8 cellular contexts compared by ENCODE assay signal in the genomic region with DNA sequence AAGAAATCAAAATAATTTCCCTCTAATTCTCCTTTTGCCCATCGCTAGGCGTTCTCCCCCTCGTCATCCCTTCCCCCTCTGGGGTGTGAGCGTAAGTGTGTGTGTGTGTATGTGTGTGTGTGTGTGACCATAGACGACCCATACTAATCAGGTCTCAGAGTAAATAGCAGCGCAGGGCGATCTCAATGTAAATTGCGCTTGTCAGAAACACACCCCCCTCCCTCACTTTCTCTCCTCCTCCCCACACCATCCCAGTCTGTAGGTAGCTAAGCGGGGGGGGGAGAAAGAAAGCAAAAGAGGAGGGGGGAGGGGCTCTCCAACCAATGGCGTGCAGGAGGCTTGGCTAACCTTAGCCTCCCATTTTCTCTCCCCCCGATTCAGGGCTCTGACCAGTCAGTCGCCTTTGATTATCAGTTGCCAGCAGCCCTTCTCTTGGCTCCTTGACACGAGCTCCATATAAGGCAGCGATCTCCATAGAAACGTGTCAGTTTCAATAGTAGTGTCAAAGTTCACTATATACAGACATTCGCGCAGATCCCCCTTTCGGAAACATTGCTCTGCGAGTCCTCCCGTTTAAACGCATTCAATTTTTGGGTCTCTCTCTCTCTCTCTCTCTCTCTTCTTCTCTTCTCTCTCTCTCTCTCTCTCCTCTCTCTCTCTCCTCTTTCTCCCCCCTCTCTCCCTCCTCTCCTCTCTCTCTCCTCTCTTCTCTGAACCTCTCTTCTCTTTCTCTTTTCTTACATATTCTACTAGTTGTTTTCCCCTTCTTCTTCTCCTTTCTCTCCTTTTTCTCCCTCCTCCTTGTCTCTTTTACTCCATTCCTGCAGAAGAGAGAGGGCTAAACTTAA. TPM values are rescaled to one million over a fixed set of nuclear protein-coding genes. Genes with fewer than 3 reads are reported as not detected.
A peak's percentile ranks its signal among the peaks of the same experiment; 100 is the strongest.
DNase-seq lines count a peak whose midpoint lies in the region; ATAC-seq, FAIRE-seq and TF ChIP-seq lines count a peak whose summit lies in the region.

NR2F1 (plus strand) TSS at position 546 of the 848 bp plus-strand sequence. CDS start 1,802 bp downstream, outside the sequence.

- no peaks in the 10 kb centered on the region for H4K20me1 ChIP-seq in keratinocyte (ENCODE audit: control insufficient read depth, extremely low read depth, insufficient read depth, low read length)

- H3K9me3 ChIP-seq in keratinocyte (ENCODE audit: control insufficient read depth, low read depth, low read length): peaks cover 4% of the 10 kb centered on the region

- no peak within 1 kb of the TSS for H3K9ac ChIP-seq in keratinocyte (ENCODE audit: control insufficient read depth, extremely low read depth, insufficient read depth, low read length)

- in situ Hi-C loops in brain microvascular endothelial cell (cut with HindIII; ENCODE audit: low pct_ligation_motif_present, low sequenced_read_pairs): no loop called here

- H3K4me3 ChIP-seq in HL-60 (replicated peaks; ENCODE audit: insufficient read depth, low read length) (peak within 1 kb of the TSS; percentile 33), brain microvascular endothelial cell (ENCODE audit: low read depth, low read length) (peak within 1 kb of the TSS; percentile 68), keratinocyte (ENCODE audit: control insufficient read depth in 2 of 3, extremely low read depth in 1 of 3, insufficient read depth in 2 of 3, low read depth in 1 of 3, low read length in 3 of 3) (peak within 1 kb of the TSS; percentile 2 to 83 (median 64))

- peaks cover 37 to 42% of the 10 kb centered on the region in 2 donors for H3K27me3 Mint-ChIP-seq in natural killer cell (ENCODE audit: low read depth in 2 of 2)

- H3K36me3 ChIP-seq in brain microvascular endothelial cell (replicated peaks) (peaks cover 16% of the 10 kb centered on the region), keratinocyte (ENCODE audit: control insufficient read depth in 2 of 2, extremely low read depth in 1 of 2, insufficient read depth in 2 of 2, low read length in 2 of 2) (no peaks in the 10 kb centered on the region)

- peaks cover 32% of the 10 kb centered on the region for H3K4me1 Mint-ChIP-seq in stimulated activated effector memory CD8-positive, alpha-beta T cell treated with anti-CD3 and anti-CD28 coated beads, Interleukin-12 subunit alpha, Interleukin-12 subunit beta, amount 100 ng/mL, for 72 hours
- peaks cover 35% of the 10 kb centered on the region in 2 donors for H3K4me1 Mint-ChIP-seq in natural killer cell

- peak; percentile 27 for ATAC-seq in stimulated activated effector memory CD8-positive, alpha-beta T cell treated with anti-CD3 and anti-CD28 coated beads, Interleukin-12 subunit alpha, Interleukin-12 subunit beta, amount 100 ng/mL, for 72 hours
- no peak for ATAC-seq in natural killer cell

- H2AFZ ChIP-seq in keratinocyte (ENCODE audit: control insufficient read depth, low read length): no peak within 1 kb of the TSS

- peak; percentile 92 for DNase-seq in DMS 273 treated with DMSO at 0.1 percent for 48 hours (lab: John Stamatoyannopoulos, UW)
- no peak for DNase-seq in HL-60 (ENCODE audit: low read depth in 1 of 2, low spot score in 1 of 2)
- peak; percentile 99 for DNase-seq in NCI-H748 treated with DMSO at 0.1 percent for 48 hours (lab: John Stamatoyannopoulos, UW)
- DNase-seq in brain microvascular endothelial cell: peak; percentile 99
- no peak for DNase-seq in keratinocyte (ENCODE audit: low read depth, low spot score)
- DNase-seq in stimulated activated effector memory CD8-positive, alpha-beta T cell treated with anti-CD3 and anti-CD28 coated beads, Interleukin-12 subunit alpha, Interleukin-12 subunit beta, amount 100 ng/mL, for 72 hours (ENCODE audit: low spot score in 2 of 2): peak in 1 of 2 donors; percentile 57
- DNase-seq in natural killer cell: no peak
- no peak for DNase-seq in cortex of kidney (lab: John Stamatoyannopoulos, UW)

- H3K27me3 ChIP-seq in HL-60 (ENCODE audit: insufficient read depth, poor library complexity, severe bottlenecking) (peaks cover 12% of the 10 kb centered on the region), brain microvascular endothelial cell (replicated peaks) (no peaks in the 10 kb centered on the region), keratinocyte (ENCODE audit: control insufficient read depth, extremely low read depth, insufficient read depth, low read length) (peaks cover 77% of the 10 kb centered on the region)

- peaks cover 7% of the 10 kb centered on the region for H3K36me3 Mint-ChIP-seq in stimulated activated effector memory CD8-positive, alpha-beta T cell treated with anti-CD3 and anti-CD28 coated beads, Interleukin-12 subunit alpha, Interleukin-12 subunit beta, amount 100 ng/mL, for 72 hours
- peaks cover 6% of the 10 kb centered on the region for H3K36me3 Mint-ChIP-seq in natural killer cell

- H3K4me1 ChIP-seq in keratinocyte (ENCODE audit: control insufficient read depth, extremely low read depth, insufficient read depth, low read length): peaks cover 8% of the 10 kb centered on the region

- no peak within 1 kb of the TSS for H3K27ac Mint-ChIP-seq in stimulated activated effector memory CD8-positive, alpha-beta T cell treated with anti-CD3 and anti-CD28 coated beads, Interleukin-12 subunit alpha, Interleukin-12 subunit beta, amount 100 ng/mL, for 72 hours
- H3K27ac Mint-ChIP-seq in natural killer cell: no peak within 1 kb of the TSS

- H3K27ac ChIP-seq in HL-60 (replicated peaks) (no peak within 1 kb of the TSS), brain microvascular endothelial cell (peak within 1 kb of the TSS; percentile 87), keratinocyte (ENCODE audit: control insufficient read depth, insufficient read depth, low read length) (no peak within 1 kb of the TSS)

- H3K4me3 Mint-ChIP-seq in stimulated activated effector memory CD8-positive, alpha-beta T cell treated with anti-CD3 and anti-CD28 coated beads, Interleukin-12 subunit alpha, Interleukin-12 subunit beta, amount 100 ng/mL, for 72 hours: no peak within 1 kb of the TSS
- no peak within 1 kb of the TSS for H3K4me3 Mint-ChIP-seq in natural killer cell

- intact Hi-C loops in natural killer cell (cut with micrococcal nuclease): loop anchor here (5.0 kb wide), 1 partner anchor 334 kb away; no protein-coding TSS in a partner anchor

- no peaks in the 10 kb centered on the region for H3K9me1 ChIP-seq in keratinocyte (ENCODE audit: control insufficient read depth, extremely low read depth, insufficient read depth, low read length)

- no peaks in the 10 kb centered on the region for H3K9me3 Mint-ChIP-seq in stimulated activated effector memory CD8-positive, alpha-beta T cell treated with anti-CD3 and anti-CD28 coated beads, Interleukin-12 subunit alpha, Interleukin-12 subunit beta, amount 100 ng/mL, for 72 hours
- H3K9me3 Mint-ChIP-seq in natural killer cell: no peaks in the 10 kb centered on the region

- dilution Hi-C loops in keratinocyte (cut with MboI; ENCODE audit: extremely low pct_ligation_motif_present, low sequenced_read_pairs): no loop called here

- H3K4me2 ChIP-seq in keratinocyte (ENCODE audit: control insufficient read depth, extremely low read depth, insufficient read depth, low read depth, low read length): peak within 1 kb of the TSS; percentile 98

- H3K79me2 ChIP-seq in keratinocyte (ENCODE audit: control insufficient read depth, insufficient read depth, low read length): no peaks in the 10 kb centered on the region

- no peak for TF ChIP-seq CTCF in HL-60 (IDR thresholded peaks at IDR 0.05; ENCODE audit: insufficient read depth, low read length)
- TF ChIP-seq CTCF in brain microvascular endothelial cell (IDR thresholded peaks at IDR 0.05; ENCODE audit: low read depth, low read length, missing control alignments): peak; percentile 4
- TF ChIP-seq CTCF in keratinocyte (optimal IDR thresholded peaks at IDR 0.05 in 1 of 3, IDR thresholded peaks at IDR 0.05 in 1 of 3, conservative IDR thresholded peaks at IDR 0.05 in 1 of 3; ENCODE audit: extremely low read depth in 1 of 3, insufficient read depth in 2 of 3, low read length in 3 of 3): no peak
- TF ChIP-seq CTCF in natural killer cell (IDR thresholded peaks at IDR 0.05): no peak

- FAIRE-seq in keratinocyte (lab: Jason Lieb, UNC): no peak

RNA-seq across cellular contexts. Expression of gene NR2F1, which starts in this region (rescaled TPM):
- polyA plus RNA-seq in keratinocyte: 0.03 TPM in 1 of 3 replicates, not detected in the others
- not detected for polyA plus RNA-seq in keratinocyte (2011; ENCODE audit: low read depth)
- 0.06 TPM in 1 of 2 replicates, not detected in the other for polyA plus RNA-seq in keratinocyte (2011; cell fraction: cytosol; rRNA removed)
- polyA plus RNA-seq in keratinocyte (2011; cell fraction: nucleus; rRNA removed): 0.05 and 0.13 TPM in 2 replicates
- polyA plus RNA-seq in keratinocyte (2012; ENCODE audit: low replicate concordance): not detected in 2 replicates
- polyA minus RNA-seq in keratinocyte: 0.43 TPM in 1 of 3 replicates, not detected in the others
- polyA minus RNA-seq in keratinocyte (2011; cell fraction: cytosol; rRNA and poly(A)+ RNA removed): 2.7 TPM
- 0.53 and 0.54 TPM in 2 replicates for polyA minus RNA-seq in keratinocyte (2011; cell fraction: nucleus; rRNA and poly(A)+ RNA removed)
- total RNA-seq in natural killer cell: not detected

Comparison
In these comparisons a context has a peak if more than half of its experiments do, and no peak if none do; other contexts are left out.
1. DNase-seq: peak in DMS 273 treated with DMSO at 0.1 percent for 48 hours (single experiment), NCI-H748 treated with DMSO at 0.1 percent for 48 hours (single experiment) and brain microvascular endothelial cell (single experiment); none in HL-60 (0 of 2), keratinocyte (single experiment), natural killer cell (single experiment) and cortex of kidney (single experiment).
2. Peak in every context shown above with its lines, with median percentiles within 50 percentile points of each other: H3K4me3 ChIP-seq.